ENCODE assay signal across 8 cellular contexts in genomic region chr7:22884911-22885823, GRCh38.
DNase-seq lines count a peak whose midpoint lies in the region; ATAC-seq and TF ChIP-seq lines count a peak whose summit lies in the region.

No MANE protein-coding gene starts in this region.

- H3K9me3 Mint-ChIP-seq in activated CD4-positive, alpha-beta T cell treated with anti-CD3 and anti-CD28 coated beads for 36 hours (ENCODE audit: low read depth), result no peaks in the 10 kb centered on the region

- no peak for TF ChIP-seq CTCF in Loucy (conservative IDR thresholded peaks at IDR 0.05; ENCODE audit: low read length)

- peaks cover 13% of the 10 kb centered on the region for H3K4me1 ChIP-seq in Loucy (ENCODE audit: insufficient read depth, low read length, poor library complexity, severe bottlenecking)

- ATAC-seq in activated CD4-positive, alpha-beta T cell treated with anti-CD3 and anti-CD28 coated beads for 36 hours, result peak; percentile 62
- peak; percentile 34 for ATAC-seq in HG02623 (IDR thresholded peaks at IDR 0.05; ENCODE audit: unreplicated experiment)

- no peak overlapping the region for H3K9ac ChIP-seq in Loucy (ENCODE audit: low read depth, low read length, poor library complexity, severe bottlenecking)

- H3K27ac Mint-ChIP-seq in activated CD4-positive, alpha-beta T cell treated with anti-CD3 and anti-CD28 coated beads for 36 hours, result peak overlapping the region; percentile 95

- H2AFZ ChIP-seq in Loucy (ENCODE audit: low read length), result no peak overlapping the region

- no peaks in the 10 kb centered on the region for H3K9me2 ChIP-seq in Loucy (replicated peaks; ENCODE audit: low read depth, low read length)

- no peaks in the 10 kb centered on the region for H3K36me3 ChIP-seq in Loucy (ENCODE audit: insufficient read depth, low read length)

- H3K4me2 ChIP-seq in Loucy (ENCODE audit: low read depth, low read length, poor library complexity, severe bottlenecking), result peak overlapping the region; percentile 46

- no peaks in the 10 kb centered on the region for H3K9me3 ChIP-seq in Loucy (ENCODE audit: insufficient read depth, low read depth, low read length)

- peak; percentile 23 for DNase-seq in activated CD4-positive, alpha-beta T cell treated with anti-CD3 and anti-CD28 coated beads for 36 hours
- no peak for DNase-seq in activated CD4-positive, alpha-beta T cell treated with anti-CD3 and anti-CD28 coated beads, Interleukin-2, amount 50 U/mL, for 1 hour
- DNase-seq in myocyte (ENCODE audit: low read depth) (peak; percentile 76), NCI-H2171 treated with DMSO at 0.1 percent for 48 hours (lab: John Stamatoyannopoulos, UW) (no peak), dermis blood vessel endothelial cell (no peak), LoVo (ENCODE audit: low spot score) (no peak)

- no peaks in the 10 kb centered on the region for H3F3A ChIP-seq in Loucy (ENCODE audit: low read depth)

- H3K4me1 Mint-ChIP-seq in activated CD4-positive, alpha-beta T cell treated with anti-CD3 and anti-CD28 coated beads for 36 hours, result peaks cover 44% of the 10 kb centered on the region

- H3K79me2 ChIP-seq in Loucy (ENCODE audit: insufficient read depth, low read length), result no peaks in the 10 kb centered on the region

- intact Hi-C loops in activated CD4-positive, alpha-beta T cell treated with anti-CD3 and anti-CD28 coated beads for 36 hours (cut with DNase I, micrococcal nuclease), result loop anchor here (1.0 to 5.0 kb wide), 5 partner anchors 30 to 130 kb away; partner anchors contain the start of genes HYCC1 (in 2 of the 2) and TOMM7 (in 1 of the 2)

- no peaks in the 10 kb centered on the region for H3K27me3 Mint-ChIP-seq in activated CD4-positive, alpha-beta T cell treated with anti-CD3 and anti-CD28 coated beads for 36 hours

- H3K36me3 Mint-ChIP-seq in activated CD4-positive, alpha-beta T cell treated with anti-CD3 and anti-CD28 coated beads for 36 hours (ENCODE audit: low read depth), result no peaks in the 10 kb centered on the region

- CTCF ChIA-PET in activated CD4-positive, alpha-beta T cell treated with anti-CD3 and anti-CD28 coated beads for 36 hours (lab: Charles Lee), result interaction anchor here (0.6 to 2.7 kb wide), 9 partner anchors 12 to 325 kb away, joined by 3 to 8 read pairs (median 3); partner anchors contain the start of gene TOMM7

- peak overlapping the region; percentile 58 for H3K4me3 Mint-ChIP-seq in activated CD4-positive, alpha-beta T cell treated with anti-CD3 and anti-CD28 coated beads for 36 hours

- no peak overlapping the region for H3K4me3 ChIP-seq in Loucy (ENCODE audit: low read length, poor library complexity, severe bottlenecking)

- H3K27me3 ChIP-seq in Loucy (ENCODE audit: insufficient read depth, low read length, poor library complexity, severe bottlenecking), result no peaks in the 10 kb centered on the region

- no peaks in the 10 kb centered on the region for H4K20me1 ChIP-seq in Loucy (ENCODE audit: insufficient read depth, low read length, poor library complexity, severe bottlenecking)

- POLR2A ChIA-PET in activated CD4-positive, alpha-beta T cell treated with anti-CD3 and anti-CD28 coated beads for 36 hours (lab: Charles Lee), result interaction anchor here (0.7 to 1.2 kb wide), 3 partner anchors 24 to 278 kb away, joined by 4 to 6 read pairs (median 5); no protein-coding TSS in a partner anchor

Comparison
In these comparisons a context has a peak if more than half of its experiments do, and no peak if none do; other contexts are left out.
1. DNase-seq: peak in activated CD4-positive, alpha-beta T cell treated with anti-CD3 and anti-CD28 coated beads for 36 hours (single experiment) and myocyte (single experiment); none in activated CD4-positive, alpha-beta T cell treated with anti-CD3 and anti-CD28 coated beads, Interleukin-2, amount 50 U/mL, for 1 hour (single experiment), NCI-H2171 treated with DMSO at 0.1 percent for 48 hours (single experiment), dermis blood vessel endothelial cell (single experiment) and LoVo (single experiment).